ENCODE assay signal across 8 cellular contexts in the genomic region with DNA sequence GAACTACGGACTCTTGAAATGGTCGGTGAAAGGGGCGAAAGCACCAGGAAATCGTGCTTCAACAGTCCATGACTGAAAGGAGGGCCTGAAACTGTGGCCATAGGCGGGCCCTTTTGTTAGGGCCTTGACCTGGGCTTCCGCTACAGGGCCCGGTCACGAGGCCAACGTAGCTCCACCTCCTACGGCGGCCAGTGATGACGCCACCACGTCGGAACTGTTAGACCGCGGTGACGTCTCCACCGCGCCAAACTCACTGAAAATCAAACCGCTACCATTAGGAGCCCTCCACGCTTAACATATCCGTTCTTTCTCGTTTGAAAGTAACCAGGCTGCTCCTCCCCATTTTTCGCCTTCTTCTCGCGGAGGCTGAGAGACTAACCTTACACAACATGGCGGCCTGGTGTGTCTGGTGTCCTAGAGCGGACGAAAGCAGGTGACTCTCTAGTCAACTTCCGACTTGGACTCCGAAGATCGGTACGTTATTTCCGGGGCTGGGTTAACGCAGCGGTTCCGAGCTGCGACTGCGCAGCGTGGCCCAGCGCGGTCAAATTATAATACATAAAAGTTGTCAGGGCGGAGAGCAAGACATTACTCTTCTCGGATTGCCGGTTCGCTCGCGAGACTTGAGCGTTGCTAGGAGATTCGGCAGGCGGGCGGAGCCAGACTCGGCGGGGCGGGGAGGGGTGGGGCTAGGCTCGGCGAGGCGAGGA.
DNase-seq lines count a peak whose midpoint lies in the region; ATAC-seq and TF ChIP-seq lines count a peak whose summit lies in the region.

No MANE protein-coding gene starts in this region.

- peak; percentile 69 for DNase-seq in NCI-H2029 treated with DMSO at 0.1 percent for 48 hours (lab: John Stamatoyannopoulos, UW)
- DNase-seq in T1000 (lab: John Stamatoyannopoulos, UW), result peak; percentile 94
- peak; percentile 100 for DNase-seq in astrocyte of the spinal cord (ENCODE audit: low read depth, low spot score)
- peak; percentile 80 to 100 (median 98) for DNase-seq in hypothalamus (lab: John Stamatoyannopoulos, UW)
- DNase-seq in retina, result peak; percentile 100

- no peak for TF ChIP-seq CTCF in 22Rv1 (IDR thresholded peaks at IDR 0.05)
- no peak for TF ChIP-seq CTCF in astrocyte of the spinal cord (IDR thresholded peaks at IDR 0.05; ENCODE audit: low read depth, low read length)

- ATAC-seq in GM18517 (IDR thresholded peaks at IDR 0.05; ENCODE audit: unreplicated experiment) (peak; percentile 81), HG03025 (IDR thresholded peaks at IDR 0.05; ENCODE audit: low FRiP score, unreplicated experiment) (peak; percentile 77)

- peak overlapping the region; percentile 97 for H3K27ac ChIP-seq in 22Rv1

- in situ Hi-C loops in astrocyte of the spinal cord (cut with HindIII; ENCODE audit: low sequenced_read_pairs), result no loop called here

- H3K4me3 ChIP-seq in astrocyte of the spinal cord (ENCODE audit: low read depth, low read length), result peak overlapping the region; percentile 62

Comparison
In these comparisons a context has a peak if more than half of its experiments do, and no peak if none do; other contexts are left out.
1. Peak in every context shown above with its lines: DNase-seq, ATAC-seq, H3K4me3 ChIP-seq and H3K27ac ChIP-seq.